In genomic region chr17:72591500-72592241, GRCh38 we compare ENCODE assay signal across 7 cellular contexts.
DNase-seq lines count a peak whose midpoint lies in the region; ATAC-seq and TF ChIP-seq lines count a peak whose summit lies in the region.

No MANE protein-coding gene starts in this region.

- no peak overlapping the region for H3K27ac Mint-ChIP-seq in GM23338
- no peak overlapping the region for H3K27ac Mint-ChIP-seq in effector memory CD8-positive, alpha-beta T cell

- no peaks in the 10 kb centered on the region for H3K9me3 Mint-ChIP-seq in GM23338
- peaks cover 0 to 7% of the 10 kb centered on the region in 2 donors for H3K9me3 Mint-ChIP-seq in effector memory CD8-positive, alpha-beta T cell

- H2AFZ ChIP-seq in GM23338: peak overlapping the region; percentile 98

- H3K9me2 ChIP-seq in GM23338 (ENCODE audit: insufficient read depth): no peaks in the 10 kb centered on the region

- H3K4me1 ChIP-seq in GM23338 (ENCODE audit: insufficient read depth): peaks cover 16% of the 10 kb centered on the region

- TF ChIP-seq CTCF in GM23338 (conservative IDR thresholded peaks at IDR 0.05; ENCODE audit: low read depth in 2 of 2) (no peak), GM10248 (IDR thresholded peaks at IDR 0.05; ENCODE audit: control extremely low read depth, extremely low read depth, low read depth, missing control alignments) (no peak)

- H3K27me3 Mint-ChIP-seq in GM23338 (ENCODE audit: insufficient read depth, low read depth, poor library complexity): peaks cover 31% of the 10 kb centered on the region
- peaks cover 29 to 73% of the 10 kb centered on the region in 2 donors for H3K27me3 Mint-ChIP-seq in effector memory CD8-positive, alpha-beta T cell

- H3F3A ChIP-seq in GM23338 (replicated peaks; ENCODE audit: low read depth): no peaks in the 10 kb centered on the region

- POLR2A ChIA-PET in GM10248 (lab: Yijun Ruan, JAX): interaction anchor here (0.6 kb wide), 1 partner anchor 281 kb away, joined by 6 read pairs; no protein-coding TSS in a partner anchor

- H3K4me1 Mint-ChIP-seq in GM23338: peaks cover 39% of the 10 kb centered on the region
- peaks cover 8 to 12% of the 10 kb centered on the region in 2 donors for H3K4me1 Mint-ChIP-seq in effector memory CD8-positive, alpha-beta T cell (ENCODE audit: low read depth in 2 of 2)

- H3K4me3 ChIP-seq in GM23338: peak overlapping the region; percentile 83

- H3K36me3 Mint-ChIP-seq in GM23338 (ENCODE audit: low read depth): no peaks in the 10 kb centered on the region; the same call in 2 of the 3 replicates
- H3K36me3 Mint-ChIP-seq in effector memory CD8-positive, alpha-beta T cell (ENCODE audit: insufficient read depth): no peaks in the 10 kb centered on the region

- peak; percentile 31 for ATAC-seq in GM23338
- no peak for ATAC-seq in effector memory CD8-positive, alpha-beta T cell (replicated peaks)

- H3K4me3 Mint-ChIP-seq in GM23338: peak overlapping the region; percentile 82
- peak overlapping the region; percentile 75 to 83 for H3K4me3 Mint-ChIP-seq in effector memory CD8-positive, alpha-beta T cell

- H3K27me3 ChIP-seq in GM23338 (ENCODE audit: insufficient read depth): peaks cover 44% of the 10 kb centered on the region

- no peaks in the 10 kb centered on the region for H4K20me1 ChIP-seq in GM23338 (replicated peaks; ENCODE audit: insufficient read depth)

- H3K36me3 ChIP-seq in GM23338 (ENCODE audit: insufficient read depth): no peaks in the 10 kb centered on the region

- CTCF ChIA-PET in GM10248 (lab: Yijun Ruan, JAX): interaction anchor here (1.3 to 1.4 kb wide), 2 partner anchors 31 to 35 kb away, joined by 3 to 4 read pairs; no protein-coding TSS in a partner anchor

- H3K27ac ChIP-seq in GM23338 (ENCODE audit: low read depth): no peak overlapping the region

- no peaks in the 10 kb centered on the region for H3K79me2 ChIP-seq in GM23338 (replicated peaks; ENCODE audit: insufficient read depth)

- DNase-seq in GM23338 (ENCODE audit: low spot score): peak; percentile 58
- DNase-seq in RPMI8226: peak; percentile 60
- no peak for DNase-seq in effector memory CD8-positive, alpha-beta T cell
- peak; percentile 30 for DNase-seq in myocyte (ENCODE audit: low read depth)
- no peak for DNase-seq in GM10248 (ENCODE audit: extremely low spot score)
- no peak for DNase-seq in NCI-H446 treated with DMSO at 0.1 percent for 48 hours (lab: John Stamatoyannopoulos, UW)
- no peak for DNase-seq in DMS79 (lab: John Stamatoyannopoulos, UW)

- H3K4me2 ChIP-seq in GM23338: peak overlapping the region; percentile 95

TF ChIP-seq in GM23338, 12 proteins besides CTCF, POLR2A, EP300 and RAD21 (continues in another document):
- no peak for TF ChIP-seq NANOG (IDR thresholded peaks at IDR 0.05; ENCODE audit: borderline replicate concordance)
- no peak for TF ChIP-seq REST (IDR thresholded peaks at IDR 0.05; ENCODE audit: unreplicated experiment)
- no peak for TF ChIP-seq JUNB (IDR thresholded peaks at IDR 0.05; ENCODE audit: unreplicated experiment)
- no peak for TF ChIP-seq EZH2phosphoT487 (IDR thresholded peaks at IDR 0.05; ENCODE audit: unreplicated experiment)
- TF ChIP-seq EZH2 (IDR thresholded peaks at IDR 0.05; ENCODE audit: low read depth, unreplicated experiment): no peak
- no peak for TF ChIP-seq ZNF462 (CRISPR knock-in tag; IDR thresholded peaks at IDR 0.05)
- no peak for TF ChIP-seq POLR2AphosphoS5 (IDR thresholded peaks at IDR 0.05; ENCODE audit: low read depth)
- no peak for TF ChIP-seq ETS1 (IDR thresholded peaks at IDR 0.05)
- TF ChIP-seq ZNF114 (CRISPR knock-in tag; IDR thresholded peaks at IDR 0.05): no peak
- no peak for TF ChIP-seq CREB1 (CRISPR knock-in tag; IDR thresholded peaks at IDR 0.05; ENCODE audit: low read depth)

Comparison
In these comparisons a context has a peak if more than half of its experiments do, and no peak if none do; other contexts are left out.
1. DNase-seq: peak in GM23338 (single experiment), RPMI8226 (single experiment) and myocyte (single experiment); none in effector memory CD8-positive, alpha-beta T cell (0 of 3), GM10248 (single experiment), NCI-H446 treated with DMSO at 0.1 percent for 48 hours (single experiment) and DMS79 (single experiment).